In the genomic region with DNA sequence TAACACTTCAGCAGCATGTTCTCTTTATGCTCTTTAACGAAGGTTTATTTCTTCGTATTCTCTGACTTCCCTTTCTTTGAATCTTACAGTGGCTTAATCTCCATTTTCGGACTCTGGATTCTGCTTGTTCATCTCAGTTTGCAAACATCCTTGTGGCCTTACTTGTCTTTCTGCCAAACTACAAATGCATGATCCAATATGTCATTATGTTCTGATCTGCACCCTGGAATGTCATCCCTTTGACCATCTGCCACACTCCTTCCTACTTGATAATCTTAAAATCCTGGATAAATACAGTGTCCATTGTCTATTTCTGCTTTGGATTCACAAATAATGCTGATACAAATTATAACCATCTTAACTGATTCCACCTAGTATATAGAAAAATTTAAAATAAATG, we compare ENCODE assay signal across 17 cellular contexts.
"Had no signal": no experiment of that assay in that cellular context is flagged by ENCODE, and none has a peak within 500 bp of the region (broad histone marks: within the 10 kb centered on the region; RNA-seq: fewer than 3 reads in every experiment).

No MANE protein-coding gene starts in this region.

- H3K4me3 ChIP-seq: esophagus squamous epithelium, lower lobe of right lung, skin epidermis, stomach, thoracic aorta had no signal

- ATAC-seq: activated T-cell treated with anti-CD3 and anti-CD28 coated beads, Interleukin-2, amount 50 U/mL, for 4 hours; lower lobe of right lung had no signal

- H3K27me3 ChIP-seq: esophagus squamous epithelium, stomach had no signal

- H3K36me3 ChIP-seq: esophagus squamous epithelium, lower lobe of right lung, stomach, thoracic aorta had no signal

- FAIRE-seq: bronchial epithelial cell, colon, urothelium cell line had no signal

- DNase-seq: activated CD4-positive, alpha-beta memory T cell treated with anti-CD3 and anti-CD28 coated beads for 36 hours; activated effector memory CD4-positive, alpha-beta T cell treated with anti-CD3 and anti-CD28 coated beads, Interleukin-2, amount 50 U/mL, for 16 hours; activated T-cell treated with anti-CD3 and anti-CD28 coated beads, Interleukin-2, amount 50 U/mL, for 4 hours; amygdala; esophagus squamous epithelium; foreskin fibroblast; immature natural killer cell; lower lobe of right lung; midbrain; naive B cell; retina; stomach had no signal
